17 cellular contexts compared by ENCODE assay signal in genomic region chr15:55970286-55970685, GRCh38. TPM values are rescaled to one million over a fixed set of nuclear protein-coding genes. Genes with fewer than 3 reads are reported as not detected.
DNase-seq lines count a peak whose midpoint lies in the region; ATAC-seq and TF ChIP-seq lines count a peak whose summit lies in the region.
"Had no signal": no experiment of that assay in that cellular context is flagged by ENCODE, and none has a peak within 500 bp of the region (broad histone marks: within the 10 kb centered on the region; RNA-seq: fewer than 3 reads in every experiment).

No MANE protein-coding gene starts in this region.

- H4K20me1 ChIP-seq in MM.1S (ENCODE audit: insufficient read depth, low read length), result no peaks in the 10 kb centered on the region

- H3K9me3 ChIP-seq in breast epithelium (no peaks in the 10 kb centered on the region), neutrophil (no peaks in the 10 kb centered on the region), MM.1S (replicated peaks; ENCODE audit: insufficient read depth, low read length) (no peaks in the 10 kb centered on the region), transverse colon (no peaks in the 10 kb centered on the region)

- H2AFZ ChIP-seq in MM.1S (ENCODE audit: low read length), result no peak overlapping the region
- H2AFZ ChIP-seq: GM23338 had no signal

- TF ChIP-seq POLR2A in breast epithelium (IDR thresholded peaks at IDR 0.05) (no peak), transverse colon (IDR thresholded peaks at IDR 0.05) (no peak)

- ATAC-seq in esophagus mucosa, result peak; percentile 57
- ATAC-seq in HG02973 (IDR thresholded peaks at IDR 0.05; ENCODE audit: unreplicated experiment), result no peak
- ATAC-seq: CD8-positive, alpha-beta T cell; GM23338 had no signal

- CTCF ChIA-PET in MCF 10A (lab: Yijun Ruan, JAX), result interaction anchor here (1.3 kb wide), 1 partner anchor 51 kb away, joined by 3 read pairs; no protein-coding TSS in a partner anchor

- WGBS in transverse colon (ENCODE audit: low coverage in 1 of 2), 2 donors, result 83% methylated on average over 1 of the region's 1 CpG; no CpG with 5 or more reads in 1 of the 2 donors

- H3K36me3 ChIP-seq in breast epithelium (no peaks in the 10 kb centered on the region), neutrophil (no peaks in the 10 kb centered on the region), MM.1S (replicated peaks; ENCODE audit: insufficient read depth, low read length) (no peaks in the 10 kb centered on the region), transverse colon (no peaks in the 10 kb centered on the region)

- H3K4me1 Mint-ChIP-seq in MCF 10A (ENCODE audit: insufficient read depth, unreplicated experiment), result peaks cover 14% of the 10 kb centered on the region
- H3K4me1 Mint-ChIP-seq: CD14-positive monocyte, GM23338, H9 had no signal

- POLR2A ChIA-PET in MCF 10A (lab: Yijun Ruan, JAX), result interaction anchor here (1.2 to 1.3 kb wide), 2 partner anchors 24 to 53 kb away, joined by 3 to 7 read pairs; partner anchors contain the start of gene NEDD4

- no peaks in the 10 kb centered on the region for H3F3A ChIP-seq in MM.1S (ENCODE audit: insufficient read depth, low read length)

- H3K9ac ChIP-seq in MM.1S (ENCODE audit: low read length), result no peak overlapping the region

- DNase-seq in MCF 10A (ENCODE audit: unreplicated experiment) (peak; percentile 18), breast epithelium (ENCODE audit: low spot score in 2 of 2) (no peak), MM.1S (no peak), transverse colon (no peak)
- DNase-seq: CD8-positive, alpha-beta T cell; COR-L47; DMS153; DMS79 treated with DMSO at 0.1 percent for 48 hours; EL; GDM1; H9 had no signal

- intact Hi-C loops in MCF 10A (cut with micrococcal nuclease) (no loop called here), breast epithelium (cut with DNase I; ENCODE audit: low total_unique reads) (no loop called here), transverse colon (cut with DNase I; ENCODE audit: low total_unique reads) (no loop called here)

- peaks cover 3% of the 10 kb centered on the region for H3K9me3 Mint-ChIP-seq in MCF 10A (ENCODE audit: unreplicated experiment)
- H3K9me3 Mint-ChIP-seq: CD8-positive, alpha-beta T cell; GM23338; H9 had no signal

- H3K4me3 ChIP-seq in breast epithelium (no peak overlapping the region), neutrophil (ENCODE audit: low read depth in 1 of 2, low read length in 1 of 2) (no peak overlapping the region), MM.1S (ENCODE audit: low read length) (no peak overlapping the region), transverse colon (no peak overlapping the region)
- H3K4me3 ChIP-seq: GM23338 had no signal

- H3K27me3 ChIP-seq in breast epithelium (no peaks in the 10 kb centered on the region), neutrophil (no peaks in the 10 kb centered on the region), MM.1S (replicated peaks; ENCODE audit: insufficient read depth, low read length) (no peaks in the 10 kb centered on the region), transverse colon (no peaks in the 10 kb centered on the region)

- no peak overlapping the region for H3K4me3 Mint-ChIP-seq in MCF 10A (ENCODE audit: unreplicated experiment)
- H3K4me3 Mint-ChIP-seq: CD14-positive monocyte; CD8-positive, alpha-beta T cell; GM23338; H9 had no signal

- BruUV-seq in MCF 10A (replicated peaks; lab: Mats Ljungman, UMichigan), result no TSS peak

- no peaks in the 10 kb centered on the region for H3K79me2 ChIP-seq in MM.1S (ENCODE audit: low read length)

- H3K27ac ChIP-seq in breast epithelium (peak overlapping the region in 1 of 2 donors; percentile 46), neutrophil (peak overlapping the region; percentile 55), MM.1S (ENCODE audit: low read length) (no peak overlapping the region), transverse colon (no peak overlapping the region)
- H3K27ac ChIP-seq: 22Rv1 had no signal

- H3K4me1 ChIP-seq in breast epithelium, result no peaks in the 10 kb centered on the region
- H3K4me1 ChIP-seq in neutrophil (ENCODE audit: control insufficient read depth in 1 of 2, insufficient read depth in 1 of 2, low read depth in 1 of 2, low read length in 1 of 2), result peaks cover 20 to 23% of the 10 kb centered on the region in 2 experiments
- no peaks in the 10 kb centered on the region for H3K4me1 ChIP-seq in MM.1S (ENCODE audit: low read length)
- no peaks in the 10 kb centered on the region for H3K4me1 ChIP-seq in transverse colon

- peak overlapping the region; percentile 82 for H3K27ac Mint-ChIP-seq in MCF 10A (ENCODE audit: low read depth, unreplicated experiment)
- H3K27ac Mint-ChIP-seq: CD14-positive monocyte; CD8-positive, alpha-beta T cell; GM23338 had no signal

- H3K9me2 ChIP-seq in MM.1S (replicated peaks; ENCODE audit: insufficient read depth, low read length), result no peaks in the 10 kb centered on the region

- TF ChIP-seq CTCF in MCF 10A (IDR thresholded peaks at IDR 0.05; ENCODE audit: unreplicated experiment), result no peak
- no peak for TF ChIP-seq CTCF in breast epithelium (IDR thresholded peaks at IDR 0.05)
- TF ChIP-seq CTCF in neutrophil (IDR thresholded peaks at IDR 0.05), result no peak
- no peak for TF ChIP-seq CTCF in MM.1S (IDR thresholded peaks at IDR 0.05; ENCODE audit: low read length)
- no peak for TF ChIP-seq CTCF in transverse colon (IDR thresholded peaks at IDR 0.05)

- no peaks in the 10 kb centered on the region for H3K27me3 Mint-ChIP-seq in MCF 10A (ENCODE audit: insufficient read depth, unreplicated experiment)

- H3K4me2 ChIP-seq in MM.1S (ENCODE audit: low read depth, low read length), result no peak overlapping the region
- H3K4me2 ChIP-seq: GM23338 had no signal

- TF ChIP-seq EP300 in transverse colon (IDR thresholded peaks at IDR 0.05; ENCODE audit: low read depth), result no peak

- in situ Hi-C loops in transverse colon (cut with MboI; ENCODE audit: low pct_ligation_motif_present in 1 of 4, low pct_unique_long_range_greater_than_20kb in 1 of 4, low sequenced_read_pairs in 3 of 4), result no loop called here

- peaks cover under 1% of the 10 kb centered on the region for H3K36me3 Mint-ChIP-seq in MCF 10A (ENCODE audit: insufficient read depth, unreplicated experiment)

RNA-seq across cellular contexts. Expression of gene NEDD4, which starts 23.1 kb away (rescaled TPM):
- total RNA-seq in MCF 10A (2022) (57.7 and 60.3 TPM in 2 replicates), breast epithelium (10 to 100 TPM; 13.0 to 19.6 (median 19.3) TPM), esophagus mucosa (9.3 TPM), transverse colon (10 to 100 TPM in 3 of 4 donors, 1 to 10 TPM in 1; 3.6 to 15.0 (median 14.4) TPM)
